In the genomic region with DNA sequence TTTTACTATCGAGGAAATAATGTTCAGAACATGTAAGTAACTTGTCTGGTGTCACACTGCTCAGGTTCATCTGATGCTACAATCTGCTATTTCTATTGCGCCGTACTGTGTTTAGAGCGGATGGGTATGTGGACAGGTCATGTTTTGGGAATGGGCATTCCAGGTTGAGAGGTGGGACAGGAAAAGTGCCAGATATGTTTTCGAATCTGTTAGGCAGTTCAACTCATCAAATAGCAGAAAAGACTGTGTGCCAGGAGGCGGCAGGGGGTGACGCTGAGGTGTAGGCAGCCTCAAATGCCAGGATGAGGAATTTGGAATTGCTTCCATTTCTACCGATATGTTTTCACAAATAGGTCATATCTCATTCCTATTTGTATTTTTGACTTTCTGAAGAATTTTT, we compare ENCODE assay signal across 23 cellular contexts.
A peak's percentile ranks its signal among the peaks of the same experiment; 100 is the strongest.
DNase-seq lines count a peak whose midpoint lies in the region; ATAC-seq, FAIRE-seq and TF ChIP-seq lines count a peak whose summit lies in the region.
"Had no signal": no experiment of that assay in that cellular context is flagged by ENCODE, and none has a peak within 500 bp of the region (broad histone marks: within the 10 kb centered on the region; RNA-seq: fewer than 3 reads in every experiment).

No MANE protein-coding gene starts in this region.

- H2BK15ac ChIP-seq in H9 (ENCODE audit: low read depth, low read length), result no peak overlapping the region

- H3K14ac ChIP-seq in H9 (ENCODE audit: insufficient read depth, low read length), result no peak overlapping the region

- peak overlapping the region in 2 of 3 experiments; percentile 23 to 29; a peak in 3 of 7 replicates for H3K27ac Mint-ChIP-seq in H9
- H3K27ac Mint-ChIP-seq: CD4-positive, CD25-positive, alpha-beta regulatory T cell; CD8-positive, alpha-beta memory T cell; HFFc6 had no signal

- H3K9ac ChIP-seq in H9 (ENCODE audit: extremely low read depth, insufficient read length, low read length), result no peak overlapping the region
- no peak overlapping the region for H3K9ac ChIP-seq in HUES64 (ENCODE audit: low read depth, low read length)
- no peak overlapping the region for H3K9ac ChIP-seq in smooth muscle cell (ENCODE audit: low read depth)

- H3K36me3 Mint-ChIP-seq in H9 (ENCODE audit: insufficient read depth in 1 of 3, low read depth in 3 of 3), result no peaks in the 10 kb centered on the region
- H3K36me3 Mint-ChIP-seq: CD4-positive, CD25-positive, alpha-beta regulatory T cell; CD8-positive, alpha-beta memory T cell had no signal

- no peak overlapping the region for H3K4me2 ChIP-seq in H9 (ENCODE audit: insufficient read depth, insufficient read length, low read length)
- no peak overlapping the region for H3K4me2 ChIP-seq in smooth muscle cell

- H3T11ph ChIP-seq in H9 (ENCODE audit: low read length), result no peak overlapping the region

- no peak overlapping the region for H2BK120ac ChIP-seq in H9 (ENCODE audit: low read depth, low read length, poor library complexity, severe bottlenecking)

- ATAC-seq in GM21381 (IDR thresholded peaks at IDR 0.05; ENCODE audit: unreplicated experiment), result no peak
- ATAC-seq in left ventricle myocardium superior, result no peak
- ATAC-seq: HCT116, K562 had no signal

- no peaks in the 10 kb centered on the region for H3F3A ChIP-seq in smooth muscle cell (ENCODE audit: low read depth)

- no peak overlapping the region for H3K27ac ChIP-seq in H9 (ENCODE audit: insufficient read length, low read depth, low read length)
- H3K27ac ChIP-seq in HUES64 (ENCODE audit: low read depth, low read length), result peak overlapping the region; percentile 39; the same call in 1 of the 2 replicates
- H3K27ac ChIP-seq in smooth muscle cell (ENCODE audit: low read depth), result no peak overlapping the region

- H4K5ac ChIP-seq in H9 (ENCODE audit: insufficient read length, low read depth, low read length), result no peak overlapping the region

- H3K4me1 Mint-ChIP-seq in H9, result peaks cover 34 to 39% of the 10 kb centered on the region in 2 experiments
- H3K4me1 Mint-ChIP-seq: CD4-positive, CD25-positive, alpha-beta regulatory T cell; CD8-positive, alpha-beta memory T cell had no signal

- no peak overlapping the region for H3K56ac ChIP-seq in H9 (ENCODE audit: insufficient read length, low read depth, low read length)

- H3K9me3 ChIP-seq in H9 (ENCODE audit: control insufficient read depth, low read depth, low read length) (no peaks in the 10 kb centered on the region), HUES64 (ENCODE audit: insufficient read depth, low read depth, low read length) (no peaks in the 10 kb centered on the region), smooth muscle cell (replicated peaks; ENCODE audit: low read depth) (no peaks in the 10 kb centered on the region)
- H3K9me3 ChIP-seq: BE2C, Caco-2 had no signal

- no peaks in the 10 kb centered on the region for H4K20me1 ChIP-seq in H9 (ENCODE audit: control insufficient read depth, insufficient read depth, insufficient read length)
- no peaks in the 10 kb centered on the region for H4K20me1 ChIP-seq in smooth muscle cell (ENCODE audit: low read depth)

- H4K91ac ChIP-seq in H9 (ENCODE audit: insufficient read length, low read depth, low read length), result no peak overlapping the region

- no peak overlapping the region for H2BK5ac ChIP-seq in H9 (ENCODE audit: insufficient read length, low read length)

- no peaks in the 10 kb centered on the region for H3K79me2 ChIP-seq in H9 (ENCODE audit: insufficient read depth, low read length)
- no peaks in the 10 kb centered on the region for H3K79me2 ChIP-seq in smooth muscle cell (ENCODE audit: low read depth)

- no peak overlapping the region for H2BK20ac ChIP-seq in H9 (ENCODE audit: low read depth, low read length, poor library complexity, severe bottlenecking)

- TF ChIP-seq CTCF in H9 (conservative IDR thresholded peaks at IDR 0.05) (no peak), smooth muscle cell (IDR thresholded peaks at IDR 0.05; ENCODE audit: borderline replicate concordance, insufficient read depth, poor library complexity, severe bottlenecking) (no peak)

- H3K27me3 ChIP-seq in H9 (ENCODE audit: insufficient read depth, low read length), result no peaks in the 10 kb centered on the region
- H3K27me3 ChIP-seq in HUES64 (ENCODE audit: insufficient read depth, low read length), result no peaks in the 10 kb centered on the region
- H3K27me3 ChIP-seq in smooth muscle cell (ENCODE audit: low read depth), result no peaks in the 10 kb centered on the region
- H3K27me3 ChIP-seq: BE2C had no signal

- peak overlapping the region; percentile 60 for H2BK12ac ChIP-seq in H9 (ENCODE audit: insufficient read length, low read depth, low read length)

- no peak overlapping the region for H2AK5ac ChIP-seq in H9 (ENCODE audit: insufficient read length, low read length)

- no peak for FAIRE-seq in HTR-8/SVneo (lab: Jason Lieb, UNC)
- FAIRE-seq: A204.1, GM12892, GM18507, H54, K562 had no signal

- H3K4me3 Mint-ChIP-seq in H9, result no peak overlapping the region
- H3K4me3 Mint-ChIP-seq: CD4-positive, CD25-positive, alpha-beta regulatory T cell; CD8-positive, alpha-beta memory T cell; HFFc6 had no signal

- H3K27me3 Mint-ChIP-seq in H9 (ENCODE audit: low read depth), result no peaks in the 10 kb centered on the region
- H3K27me3 Mint-ChIP-seq: CD4-positive, CD25-positive, alpha-beta regulatory T cell had no signal

- H3K9me3 Mint-ChIP-seq in H9, result no peaks in the 10 kb centered on the region
- H3K9me3 Mint-ChIP-seq: CD8-positive, alpha-beta memory T cell; HFFc6 had no signal

- no peaks in the 10 kb centered on the region for H3K79me1 ChIP-seq in H9 (ENCODE audit: insufficient read depth, low read depth, low read length, poor library complexity, severe bottlenecking)

- no peaks in the 10 kb centered on the region for H3K23me2 ChIP-seq in H9 (ENCODE audit: insufficient read length, low read depth, low read length, poor library complexity, severe bottlenecking)

- intact Hi-C loops in left ventricle myocardium superior (cut with micrococcal nuclease), result no loop called here

- H3K4me1 ChIP-seq in H9 (ENCODE audit: insufficient read depth, low read length), result peaks cover 19% of the 10 kb centered on the region
- peaks cover 35% of the 10 kb centered on the region for H3K4me1 ChIP-seq in HUES64 (ENCODE audit: insufficient read depth, low read length)
- peaks cover 6% of the 10 kb centered on the region for H3K4me1 ChIP-seq in smooth muscle cell (ENCODE audit: low read depth)
- H3K4me1 ChIP-seq: BE2C, Caco-2 had no signal

- no peak overlapping the region for H2AFZ ChIP-seq in H9 (ENCODE audit: low read length)
- H2AFZ ChIP-seq in smooth muscle cell (ENCODE audit: low read depth), result peak overlapping the region; percentile 55

- no CpG with 5 or more reads among the region's 8 CpGs for WGBS in H9 (ENCODE audit: extremely low coverage, insufficient read length, low lambda C conversion rate)
- WGBS in HUES64, result 92% methylated on average over 8 of the region's 8 CpGs
- WGBS in smooth muscle cell (ENCODE audit: low lambda C conversion rate), result 93% methylated on average over 8 of the region's 8 CpGs

- H3K36me3 ChIP-seq in HUES64 (ENCODE audit: insufficient read depth, low read length), result no peaks in the 10 kb centered on the region
- H3K36me3 ChIP-seq in smooth muscle cell (ENCODE audit: low read depth), result no peaks in the 10 kb centered on the region
- H3K36me3 ChIP-seq: BE2C had no signal

- no peak overlapping the region for H4K8ac ChIP-seq in H9 (replicated peaks; ENCODE audit: insufficient read length, low read depth, low read length)

- H3K18ac ChIP-seq in H9 (ENCODE audit: insufficient read length, low read depth, low read length), result no peak overlapping the region

- no peak overlapping the region for H3K23ac ChIP-seq in H9 (ENCODE audit: insufficient read length, low read depth, low read length)

- H3K4me3 ChIP-seq in HUES64 (ENCODE audit: low read length) (no peak overlapping the region), smooth muscle cell (no peak overlapping the region)
- H3K4me3 ChIP-seq: K562 had no signal

- no peak overlapping the region for H3K4ac ChIP-seq in H9 (ENCODE audit: low read depth, low read length)

- no peak for DNase-seq in H9
- DNase-seq in cerebellum (ENCODE audit: low spot score), result peak; percentile 24
- DNase-seq in smooth muscle cell (lab: John Stamatoyannopoulos, UW; ENCODE audit: unreplicated experiment), result no peak
- DNase-seq in amniotic stem cell (lab: John Stamatoyannopoulos, UW), result no peak
- no peak for DNase-seq in left ventricle myocardium superior
- no peak for DNase-seq in HTR-8/SVneo (ENCODE audit: insufficient read length, low spot score)
- DNase-seq: ACHN; BE2C; Caco-2; CD4-positive, CD25-positive, alpha-beta regulatory T cell; CD8-positive, alpha-beta memory T cell; GDM1; HFFc6; IMR-90; Karpas-422 had no signal
